Comparison of ENCODE assay signal across 1 cellular context in genomic region chr1:157724537-157725213, GRCh38.
TF ChIP-seq lines count a peak whose summit lies in the region.

No MANE protein-coding gene starts in this region.

TF ChIP-seq in GM12878, 131 proteins besides CTCF, POLR2A, EP300 and RAD21:
- TF ChIP-seq RAD51 (IDR thresholded peaks at IDR 0.05) (no peak), CBX5 (IDR thresholded peaks at IDR 0.05; ENCODE audit: low read depth) (no peak), MTA2 (IDR thresholded peaks at IDR 0.05; ENCODE audit: low read depth) (0 out of 2 replicates have a peak, but pooled peaks have one; percentile 16), DPF2 (IDR thresholded peaks at IDR 0.05) (no peak)
- TF ChIP-seq, protein P1, sequence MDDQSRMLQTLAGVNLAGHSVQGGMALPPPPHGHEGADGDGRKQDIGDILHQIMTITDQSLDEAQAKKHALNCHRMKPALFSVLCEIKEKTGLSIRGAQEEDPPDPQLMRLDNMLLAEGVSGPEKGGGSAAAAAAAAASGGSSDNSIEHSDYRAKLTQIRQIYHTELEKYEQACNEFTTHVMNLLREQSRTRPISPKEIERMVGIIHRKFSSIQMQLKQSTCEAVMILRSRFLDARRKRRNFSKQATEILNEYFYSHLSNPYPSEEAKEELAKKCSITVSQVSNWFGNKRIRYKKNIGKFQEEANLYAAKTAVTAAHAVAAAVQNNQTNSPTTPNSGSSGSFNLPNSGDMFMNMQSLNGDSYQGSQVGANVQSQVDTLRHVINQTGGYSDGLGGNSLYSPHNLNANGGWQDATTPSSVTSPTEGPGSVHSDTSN (IDR thresholded peaks at IDR 0.05; ENCODE audit: insufficient replicate concordance, low read depth, low read length): no peak
- TF ChIP-seq, protein P2, sequence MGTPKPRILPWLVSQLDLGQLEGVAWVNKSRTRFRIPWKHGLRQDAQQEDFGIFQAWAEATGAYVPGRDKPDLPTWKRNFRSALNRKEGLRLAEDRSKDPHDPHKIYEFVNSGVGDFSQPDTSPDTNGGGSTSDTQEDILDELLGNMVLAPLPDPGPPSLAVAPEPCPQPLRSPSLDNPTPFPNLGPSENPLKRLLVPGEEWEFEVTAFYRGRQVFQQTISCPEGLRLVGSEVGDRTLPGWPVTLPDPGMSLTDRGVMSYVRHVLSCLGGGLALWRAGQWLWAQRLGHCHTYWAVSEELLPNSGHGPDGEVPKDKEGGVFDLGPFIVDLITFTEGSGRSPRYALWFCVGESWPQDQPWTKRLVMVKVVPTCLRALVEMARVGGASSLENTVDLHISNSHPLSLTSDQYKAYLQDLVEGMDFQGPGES (IDR thresholded peaks at IDR 0.05): no peak
